In genomic region chr4:76192221-76192620, GRCh38 we compare ENCODE assay signal across 18 cellular contexts. TPM values are rescaled to one million over a fixed set of nuclear protein-coding genes. Genes with fewer than 3 reads are reported as not detected.
A peak's percentile ranks its signal among the peaks of the same experiment; 100 is the strongest.
DNase-seq lines count a peak whose midpoint lies in the region; ATAC-seq and FAIRE-seq lines count a peak whose summit lies in the region.
"Had no signal": no experiment of that assay in that cellular context is flagged by ENCODE, and none has a peak within 500 bp of the region (broad histone marks: within the 10 kb centered on the region; RNA-seq: fewer than 3 reads in every experiment).

No MANE protein-coding gene starts in this region.

- in situ Hi-C loops in KBM-7 (cut with MboI; ENCODE audit: low pct_unique_long_range_greater_than_20kb, low sequenced_read_pairs) = no loop called here

- H3K4me1 ChIP-seq in small intestine (ENCODE audit: control insufficient read depth in 2 of 2, insufficient read depth in 1 of 2, low read depth in 1 of 2, low read length in 1 of 2) = peaks cover 11 to 24% of the 10 kb centered on the region in 2 donors

- ATAC-seq in stimulated activated naive B cell treated with anti-CD40 and anti-IgM and Interleukin-4, amounts not matched to agents 10 μg/mL and 1 μg/mL and 100 μg/mL, for 72 hours (replicated peaks) = no peak
- ATAC-seq: CD8-positive, alpha-beta T cell had no signal

- FAIRE-seq in small intestine (lab: Jason Lieb, UNC) = no peak
- FAIRE-seq: RCC 7860 had no signal

- 90 to 95% (median 91%) methylated on average over 2 of the region's 2 CpGs for WGBS in small intestine, 3 donors

- H3K4me3 ChIP-seq in small intestine (ENCODE audit: low read depth in 1 of 2, low read length in 2 of 2) = no peak overlapping the region
- H3K4me3 ChIP-seq: SK-N-MC had no signal

- no peaks in the 10 kb centered on the region for H3K27me3 Mint-ChIP-seq in stimulated activated naive B cell treated with anti-CD40 and anti-IgM and Interleukin-4, amounts not matched to agents 10 μg/mL and 1 μg/mL and 100 μg/mL, for 72 hours

- no peaks in the 10 kb centered on the region for H3K9me3 ChIP-seq in small intestine (ENCODE audit: control insufficient read depth, low read depth)

- H3K9me3 Mint-ChIP-seq in stimulated activated naive B cell treated with anti-CD40 and anti-IgM and Interleukin-4, amounts not matched to agents 10 μg/mL and 1 μg/mL and 100 μg/mL, for 72 hours = peaks cover 6 to 11% of the 10 kb centered on the region in 2 donors

- H3K27ac Mint-ChIP-seq in stimulated activated naive B cell treated with anti-CD40 and anti-IgM and Interleukin-4, amounts not matched to agents 10 μg/mL and 1 μg/mL and 100 μg/mL, for 72 hours = no peak overlapping the region
- H3K27ac Mint-ChIP-seq: CD8-positive, alpha-beta T cell; H9 had no signal

- H3K36me3 ChIP-seq in small intestine (ENCODE audit: control insufficient read depth in 2 of 2, insufficient read depth in 2 of 2, low read length in 2 of 2) = peaks cover 4 to 6% of the 10 kb centered on the region in 2 donors

- H3K27ac ChIP-seq in small intestine (ENCODE audit: low read depth in 1 of 2, low read length in 1 of 2) = no peak overlapping the region
- H3K27ac ChIP-seq: SK-N-MC had no signal

- H3K4me3 Mint-ChIP-seq in stimulated activated naive B cell treated with anti-CD40 and anti-IgM and Interleukin-4, amounts not matched to agents 10 μg/mL and 1 μg/mL and 100 μg/mL, for 72 hours = no peak overlapping the region
- H3K4me3 Mint-ChIP-seq: CD8-positive, alpha-beta T cell; H9 had no signal

- DNase-seq in Kasumi-1 (lab: John Stamatoyannopoulos, UW) = peak; percentile 8
- DNase-seq in SKM-1 treated with dmso at 0.1 percent for 144 hours (lab: John Stamatoyannopoulos, UW; ENCODE audit: unreplicated experiment) = peak; percentile 26
- peak; percentile 26 for DNase-seq in fibroblast of gingiva (ENCODE audit: low read depth)
- peak; percentile 35 for DNase-seq in small intestine
- DNase-seq in stimulated activated naive B cell treated with anti-CD40 and anti-IgM and Interleukin-4, amounts not matched to agents 10 μg/mL and 1 μg/mL and 100 μg/mL, for 72 hours = no peak
- DNase-seq in KBM-7 = no peak
- no peak for DNase-seq in NCI-H2227 treated with DMSO at 0.1 percent for 48 hours (lab: John Stamatoyannopoulos, UW)
- DNase-seq: ACHN; CD8-positive, alpha-beta T cell; H9; Karpas-422; MM.1S; NCI-H1417 treated with DMSO at 0.1 percent for 48 hours; NCI-H1930; NCI-H510A treated with DMSO at 0.1 percent for 48 hours; Right ventricle myocardium superior had no signal

- peaks cover 22 to 35% of the 10 kb centered on the region in 2 donors for H3K4me1 Mint-ChIP-seq in stimulated activated naive B cell treated with anti-CD40 and anti-IgM and Interleukin-4, amounts not matched to agents 10 μg/mL and 1 μg/mL and 100 μg/mL, for 72 hours
- H3K4me1 Mint-ChIP-seq: H9 had no signal

- peaks cover 31 to 45% of the 10 kb centered on the region in 2 donors for H3K36me3 Mint-ChIP-seq in stimulated activated naive B cell treated with anti-CD40 and anti-IgM and Interleukin-4, amounts not matched to agents 10 μg/mL and 1 μg/mL and 100 μg/mL, for 72 hours

- no peaks in the 10 kb centered on the region for H3K27me3 ChIP-seq in small intestine (ENCODE audit: control insufficient read depth in 2 of 2, insufficient read depth in 2 of 2, low read length in 2 of 2)

RNA-seq across cellular contexts. Expression of gene SCARB2, which starts 21.4 kb away (rescaled TPM):
- polyA plus RNA-seq in small intestine = 10 to 100 TPM; 27.7 to 61.0 (median 34.9) TPM

RNA-seq across cellular contexts. Expression of gene NUP54, which starts 44.0 kb away (rescaled TPM):
- 10 to 100 TPM; 13.5 to 26.0 (median 19.7) TPM for polyA plus RNA-seq in small intestine

RNA-seq across cellular contexts. Expression of gene FAM47E, which starts 59.3 kb away (rescaled TPM):
- polyA plus RNA-seq in small intestine = 1 to 10 TPM; 1.8 to 7.6 (median 3.0) TPM

Comparison
In these comparisons a context has a peak if more than half of its experiments do, and no peak if none do; other contexts are left out.
1. DNase-seq: peak in Kasumi-1 (2 of 2), SKM-1 treated with dmso at 0.1 percent for 144 hours (single experiment), fibroblast of gingiva (single experiment) and small intestine (single experiment); none in stimulated activated naive B cell treated with anti-CD40 and anti-IgM and Interleukin-4, amounts not matched to agents 10 μg/mL and 1 μg/mL and 100 μg/mL, for 72 hours (single experiment), KBM-7 (single experiment) and NCI-H2227 treated with DMSO at 0.1 percent for 48 hours (single experiment).